ENCODE assay signal across 20 cellular contexts in genomic region chr1:53304527-53304926, GRCh38. TPM values are rescaled to one million over a fixed set of nuclear protein-coding genes. Genes with fewer than 3 reads are reported as not detected.
A peak's percentile ranks its signal among the peaks of the same experiment; 100 is the strongest.
DNase-seq lines count a peak whose midpoint lies in the region; ATAC-seq and TF ChIP-seq lines count a peak whose summit lies in the region.
"Had no signal": no experiment of that assay in that cellular context is flagged by ENCODE, and none has a peak within 500 bp of the region (broad histone marks: within the 10 kb centered on the region; RNA-seq: fewer than 3 reads in every experiment).

No MANE protein-coding gene starts in this region.

- no peaks in the 10 kb centered on the region for H3F3A ChIP-seq in neural progenitor cell (ENCODE audit: low read depth)

- intact Hi-C loops in activated CD4-positive, alpha-beta T cell treated with anti-CD3 and anti-CD28 coated beads for 36 hours (cut with DNase I, micrococcal nuclease) = no loop called here
- intact Hi-C loops in upper lobe of right lung (cut with DNase I) (no loop called here), lower lobe of right lung (cut with DNase I) (no loop called here)

- no peaks in the 10 kb centered on the region for H3K9me3 Mint-ChIP-seq in activated CD4-positive, alpha-beta T cell treated with anti-CD3 and anti-CD28 coated beads, Interleukin-2, amount 10 ng/mL, durations not matched to agents 7 days and 5 days
- no peaks in the 10 kb centered on the region for H3K9me3 Mint-ChIP-seq in activated CD4-positive, alpha-beta T cell treated with anti-CD3 and anti-CD28 coated beads for 36 hours (ENCODE audit: low read depth)
- H3K9me3 Mint-ChIP-seq in brain (no peaks in the 10 kb centered on the region), neural progenitor cell (peaks cover 3% of the 10 kb centered on the region)
- H3K9me3 Mint-ChIP-seq in activated T-cell treated with anti-CD3 and anti-CD28 coated beads, Interleukin-2, amount 50 U/mL, for 4 hours = no peaks in the 10 kb centered on the region
- H3K9me3 Mint-ChIP-seq: CD8-positive, alpha-beta T cell had no signal

- peaks cover 3% of the 10 kb centered on the region for H3K36me3 Mint-ChIP-seq in activated CD4-positive, alpha-beta T cell treated with anti-CD3 and anti-CD28 coated beads, Interleukin-2, amount 10 ng/mL, durations not matched to agents 7 days and 5 days (ENCODE audit: low read depth)
- H3K36me3 Mint-ChIP-seq in activated CD4-positive, alpha-beta T cell treated with anti-CD3 and anti-CD28 coated beads for 36 hours (ENCODE audit: low read depth) = peaks cover 8% of the 10 kb centered on the region
- H3K36me3 Mint-ChIP-seq in brain (no peaks in the 10 kb centered on the region), neural progenitor cell (no peaks in the 10 kb centered on the region)
- H3K36me3 Mint-ChIP-seq in activated T-cell treated with anti-CD3 and anti-CD28 coated beads, Interleukin-2, amount 50 U/mL, for 4 hours (ENCODE audit: insufficient read depth) = peaks cover 2% of the 10 kb centered on the region
- H3K36me3 Mint-ChIP-seq: CD8-positive, alpha-beta T cell had no signal

- H3K9me3 ChIP-seq in neural progenitor cell (ENCODE audit: low read depth) (no peaks in the 10 kb centered on the region), upper lobe of right lung (no peaks in the 10 kb centered on the region), lower lobe of right lung (no peaks in the 10 kb centered on the region)
- H3K9me3 ChIP-seq: Caco-2 had no signal

- peaks cover 15% of the 10 kb centered on the region for H3K4me1 Mint-ChIP-seq in activated CD4-positive, alpha-beta T cell treated with anti-CD3 and anti-CD28 coated beads, Interleukin-2, amount 10 ng/mL, durations not matched to agents 7 days and 5 days
- H3K4me1 Mint-ChIP-seq in activated CD4-positive, alpha-beta T cell treated with anti-CD3 and anti-CD28 coated beads for 36 hours = peaks cover 7% of the 10 kb centered on the region
- H3K4me1 Mint-ChIP-seq in brain = peaks cover 78% of the 10 kb centered on the region
- peaks cover 61% of the 10 kb centered on the region for H3K4me1 Mint-ChIP-seq in neural progenitor cell
- peaks cover 6% of the 10 kb centered on the region for H3K4me1 Mint-ChIP-seq in activated T-cell treated with anti-CD3 and anti-CD28 coated beads, Interleukin-2, amount 50 U/mL, for 4 hours (ENCODE audit: low read depth)
- H3K4me1 Mint-ChIP-seq: B cell had no signal

- H3K27ac Mint-ChIP-seq in activated CD4-positive, alpha-beta T cell treated with anti-CD3 and anti-CD28 coated beads, Interleukin-2, amount 10 ng/mL, durations not matched to agents 7 days and 5 days = peak overlapping the region; percentile 60
- H3K27ac Mint-ChIP-seq in activated CD4-positive, alpha-beta T cell treated with anti-CD3 and anti-CD28 coated beads for 36 hours = no peak overlapping the region
- H3K27ac Mint-ChIP-seq in brain (peak overlapping the region; percentile 93 to 98 (median 95)), neural progenitor cell (peak overlapping the region; percentile 97)
- H3K27ac Mint-ChIP-seq: B cell; CD8-positive, alpha-beta T cell had no signal

- H3K4me3 ChIP-seq in neural progenitor cell (no peak overlapping the region), upper lobe of right lung (no peak overlapping the region), lower lobe of right lung (no peak overlapping the region)
- H3K4me3 ChIP-seq: SK-N-MC had no signal

- H3K9ac ChIP-seq in neural progenitor cell = no peak overlapping the region

- peaks cover 44% of the 10 kb centered on the region for H4K20me1 ChIP-seq in neural progenitor cell (ENCODE audit: low read depth)

- H3K36me3 ChIP-seq in neural progenitor cell = no peaks in the 10 kb centered on the region
- H3K36me3 ChIP-seq in upper lobe of right lung = no peaks in the 10 kb centered on the region
- no peaks in the 10 kb centered on the region for H3K36me3 ChIP-seq in lower lobe of right lung

- no peak overlapping the region for H3K4me3 Mint-ChIP-seq in activated CD4-positive, alpha-beta T cell treated with anti-CD3 and anti-CD28 coated beads, Interleukin-2, amount 10 ng/mL, durations not matched to agents 7 days and 5 days
- H3K4me3 Mint-ChIP-seq in activated CD4-positive, alpha-beta T cell treated with anti-CD3 and anti-CD28 coated beads for 36 hours = no peak overlapping the region
- H3K4me3 Mint-ChIP-seq in brain (peak overlapping the region in 3 of 5 experiments; percentile 32 to 74 (median 66)), neural progenitor cell (no peak overlapping the region)
- H3K4me3 Mint-ChIP-seq in activated T-cell treated with anti-CD3 and anti-CD28 coated beads, Interleukin-2, amount 50 U/mL, for 4 hours = no peak overlapping the region
- H3K4me3 Mint-ChIP-seq: B cell; CD8-positive, alpha-beta T cell had no signal

- DNase-seq in activated CD4-positive, alpha-beta T cell treated with anti-CD3 and anti-CD28 coated beads, Interleukin-2, amount 10 ng/mL, durations not matched to agents 7 days and 5 days = no peak
- DNase-seq in activated CD4-positive, alpha-beta T cell treated with anti-CD3 and anti-CD28 coated beads for 36 hours = no peak
- DNase-seq in neural progenitor cell (ENCODE audit: low spot score) (no peak), upper lobe of right lung (no peak), lower lobe of right lung (no peak)
- DNase-seq in activated T-cell treated with anti-CD3 and anti-CD28 coated beads, Interleukin-2, amount 50 U/mL, for 4 hours = no peak
- DNase-seq: Caco-2; CD8-positive, alpha-beta T cell; GOT3; HCEC 1CT; KBM-7; NCI-H1105 treated with DMSO at 0.1 percent for 48 hours; NCI-H526 treated with DMSO at 0.1 percent for 48 hours; SIG-M5 had no signal

- H3K27me3 Mint-ChIP-seq in activated CD4-positive, alpha-beta T cell treated with anti-CD3 and anti-CD28 coated beads, Interleukin-2, amount 10 ng/mL, durations not matched to agents 7 days and 5 days = no peaks in the 10 kb centered on the region
- H3K27me3 Mint-ChIP-seq in activated CD4-positive, alpha-beta T cell treated with anti-CD3 and anti-CD28 coated beads for 36 hours = no peaks in the 10 kb centered on the region
- H3K27me3 Mint-ChIP-seq in brain = no peaks in the 10 kb centered on the region
- H3K27me3 Mint-ChIP-seq in neural progenitor cell (ENCODE audit: insufficient read depth, low read depth) = peaks cover 18% of the 10 kb centered on the region
- no peaks in the 10 kb centered on the region for H3K27me3 Mint-ChIP-seq in activated T-cell treated with anti-CD3 and anti-CD28 coated beads, Interleukin-2, amount 50 U/mL, for 4 hours (ENCODE audit: low read depth)
- H3K27me3 Mint-ChIP-seq: B cell had no signal

- H3K27ac ChIP-seq in neural progenitor cell = no peak overlapping the region
- H3K27ac ChIP-seq in upper lobe of right lung = peak overlapping the region; percentile 1
- no peak overlapping the region for H3K27ac ChIP-seq in lower lobe of right lung
- H3K27ac ChIP-seq: 22Rv1, C4-2B had no signal

- H2AFZ ChIP-seq in neural progenitor cell (replicated peaks) = no peak overlapping the region

- TF ChIP-seq CTCF in brain (conservative IDR thresholded peaks at IDR 0.05) = no peak
- no peak for TF ChIP-seq CTCF in neural progenitor cell (IDR thresholded peaks at IDR 0.05)
- no peak for TF ChIP-seq CTCF in upper lobe of right lung (IDR thresholded peaks at IDR 0.05)
- no peak for TF ChIP-seq CTCF in lower lobe of right lung (IDR thresholded peaks at IDR 0.05)

- ATAC-seq in activated CD4-positive, alpha-beta T cell treated with anti-CD3 and anti-CD28 coated beads for 36 hours = no peak
- ATAC-seq in upper lobe of right lung (no peak), lower lobe of right lung (no peak), GM21717 (IDR thresholded peaks at IDR 0.05; ENCODE audit: unreplicated experiment) (no peak)
- ATAC-seq in activated T-cell treated with anti-CD3 and anti-CD28 coated beads, Interleukin-2, amount 50 U/mL, for 4 hours = no peak
- ATAC-seq: CD8-positive, alpha-beta T cell had no signal

- peaks cover 40% of the 10 kb centered on the region for H3K4me1 ChIP-seq in neural progenitor cell
- peaks cover 3% of the 10 kb centered on the region for H3K4me1 ChIP-seq in upper lobe of right lung
- H3K4me1 ChIP-seq in lower lobe of right lung = no peaks in the 10 kb centered on the region
- H3K4me1 ChIP-seq: Caco-2 had no signal

- H3K27me3 ChIP-seq in neural progenitor cell (no peaks in the 10 kb centered on the region), upper lobe of right lung (no peaks in the 10 kb centered on the region), lower lobe of right lung (ENCODE audit: low read depth) (no peaks in the 10 kb centered on the region)

- H3K79me2 ChIP-seq in neural progenitor cell (ENCODE audit: low read depth) = peaks cover 57% of the 10 kb centered on the region

- peak overlapping the region; percentile 52 for H3K4me2 ChIP-seq in neural progenitor cell

- CTCF ChIA-PET in activated CD4-positive, alpha-beta T cell treated with anti-CD3 and anti-CD28 coated beads, Interleukin-2, amount 10 ng/mL, durations not matched to agents 7 days and 5 days (lab: Charles Lee) = interaction anchor here (1.2 to 2.4 kb wide), 2 partner anchors 9 to 19 kb away, joined by 4 to 7 read pairs; no protein-coding TSS in a partner anchor
- CTCF ChIA-PET in activated CD4-positive, alpha-beta T cell treated with anti-CD3 and anti-CD28 coated beads for 36 hours (lab: Charles Lee) = no interaction called here

- POLR2A ChIA-PET in activated CD4-positive, alpha-beta T cell treated with anti-CD3 and anti-CD28 coated beads, Interleukin-2, amount 10 ng/mL, durations not matched to agents 7 days and 5 days (lab: Charles Lee) = no interaction called here
- POLR2A ChIA-PET in activated CD4-positive, alpha-beta T cell treated with anti-CD3 and anti-CD28 coated beads for 36 hours (lab: Charles Lee) = no interaction called here

RNA-seq across cellular contexts. Expression of gene LRP8, which starts 23.3 kb away (rescaled TPM):
- 10 to 100 TPM; 51.8 to 56.6 TPM for total RNA-seq in activated CD4-positive, alpha-beta T cell treated with anti-CD3 and anti-CD28 coated beads, Interleukin-2, amount 10 ng/mL, durations not matched to agents 7 days and 5 days
- total RNA-seq in activated CD4-positive, alpha-beta T cell treated with anti-CD3 and anti-CD28 coated beads for 36 hours = 10 to 100 TPM; 40.6 to 46.5 TPM
- 17.4 TPM for polyA plus RNA-seq in brain (ENCODE audit: insufficient read depth, low read depth, low replicate concordance)
- 15.6 and 25.7 TPM in 2 replicates for total RNA-seq in neural progenitor cell (ENCODE audit: low replicate concordance)
- 11.6 TPM for total RNA-seq in upper lobe of right lung
- 10 to 100 TPM; 53.1 to 58.0 (median 54.6) TPM for total RNA-seq in activated T-cell treated with anti-CD3 and anti-CD28 coated beads, Interleukin-2, amount 50 U/mL, for 4 hours
- 9.2 TPM for total RNA-seq in lower lobe of right lung

Comparison
In these comparisons a context has a peak if more than half of its experiments do, and no peak if none do; other contexts are left out.
1. H3K4me3 Mint-ChIP-seq: peak in brain (3 of 5); none in activated CD4-positive, alpha-beta T cell treated with anti-CD3 and anti-CD28 coated beads, Interleukin-2, amount 10 ng/mL, durations not matched to agents 7 days and 5 days (single experiment), activated CD4-positive, alpha-beta T cell treated with anti-CD3 and anti-CD28 coated beads for 36 hours (single experiment), neural progenitor cell (single experiment) and activated T-cell treated with anti-CD3 and anti-CD28 coated beads, Interleukin-2, amount 50 U/mL, for 4 hours (single experiment).